Comparison of ENCODE assay signal across 8 cellular contexts in genomic region chr21:42737969-42738590, GRCh38.
A peak's percentile ranks its signal among the peaks of the same experiment; 100 is the strongest.
DNase-seq lines count a peak whose midpoint lies in the region; ATAC-seq, FAIRE-seq and TF ChIP-seq lines count a peak whose summit lies in the region.

No MANE protein-coding gene starts in this region.

- no peaks in the 10 kb centered on the region for H3K9me3 ChIP-seq in DND-41 (ENCODE audit: insufficient read depth, low read length, severe bottlenecking)
- H3K9me3 ChIP-seq in pancreas: no peaks in the 10 kb centered on the region

- no peaks in the 10 kb centered on the region for H3K9me3 Mint-ChIP-seq in activated B cell treated with CpG ODN at 0.5 μM for 24 hours

- CTCF ChIA-PET in activated B cell treated with CpG ODN at 0.5 μM for 24 hours (lab: Charles Lee): interaction anchor here (1.9 kb wide), 1 partner anchor 9 kb away, joined by 4 read pairs; no protein-coding TSS in a partner anchor

- H3K4me3 ChIP-seq in DND-41 (ENCODE audit: low read depth in 1 of 2, low read length in 2 of 2): no peak overlapping the region
- no peak overlapping the region for H3K4me3 ChIP-seq in fibroblast of mammary gland (ENCODE audit: control insufficient read depth, low read depth, low read length)
- no peak overlapping the region for H3K4me3 ChIP-seq in pancreas

- no peaks in the 10 kb centered on the region for H3K79me2 ChIP-seq in DND-41 (ENCODE audit: insufficient read depth, low read length)

- no peak for TF ChIP-seq CTCF in DND-41 (IDR thresholded peaks at IDR 0.05; ENCODE audit: borderline replicate concordance, extremely low read depth, low read length, poor library complexity, severe bottlenecking)
- no peak for TF ChIP-seq CTCF in activated B cell treated with CpG ODN at 0.5 μM for 24 hours (IDR thresholded peaks at IDR 0.05)
- TF ChIP-seq CTCF in fibroblast of mammary gland (conservative IDR thresholded peaks at IDR 0.05; ENCODE audit: control insufficient read depth, insufficient read depth, low read depth, low read length): no peak
- TF ChIP-seq CTCF in pancreas (IDR thresholded peaks at IDR 0.05): no peak

- peak overlapping the region; percentile 24; the same call in 1 of the 2 replicates for H3K4me2 ChIP-seq in DND-41 (ENCODE audit: insufficient read depth, low read length)

- peak; percentile 85 for ATAC-seq in DND-41 (ENCODE audit: insufficient read depth, low read depth)
- ATAC-seq in activated B cell treated with CpG ODN at 0.5 μM for 24 hours (ENCODE audit: low read depth): peak; percentile 82
- peak; percentile 42 to 76 (median 72) for ATAC-seq in pancreas
- ATAC-seq in HG02885 (IDR thresholded peaks at IDR 0.05; ENCODE audit: poor library complexity, unreplicated experiment): no peak
- no peak for ATAC-seq in HG03108 (IDR thresholded peaks at IDR 0.05; ENCODE audit: unreplicated experiment)
- ATAC-seq in HG02840 (IDR thresholded peaks at IDR 0.05; ENCODE audit: low FRiP score, unreplicated experiment): no peak

- peak overlapping the region; percentile 93 for H3K27ac Mint-ChIP-seq in activated B cell treated with CpG ODN at 0.5 μM for 24 hours

- no peaks in the 10 kb centered on the region for H3K27me3 Mint-ChIP-seq in activated B cell treated with CpG ODN at 0.5 μM for 24 hours

- no peak for FAIRE-seq in pancreas (lab: Jason Lieb, UNC)

- peaks cover 12% of the 10 kb centered on the region for H3K4me1 ChIP-seq in DND-41 (ENCODE audit: insufficient read depth, low read length)
- peaks cover 0 to 13% (median 5%) of the 10 kb centered on the region in 3 donors for H3K4me1 ChIP-seq in pancreas

- H3K9ac ChIP-seq in DND-41 (ENCODE audit: low read depth, low read length): peak overlapping the region; percentile 32

- WGBS in pancreas, 2 donors: 49 to 50% methylated on average over 15 of the region's 15 CpGs

- H3K27me3 ChIP-seq in DND-41 (ENCODE audit: insufficient read depth, low read length, poor library complexity) (no peaks in the 10 kb centered on the region), pancreas (no peaks in the 10 kb centered on the region)

- DNase-seq in DND-41: peak; percentile 44
- peak; percentile 23 for DNase-seq in activated B cell treated with CpG ODN at 0.5 μM for 24 hours
- DNase-seq in fibroblast of mammary gland (ENCODE audit: low read depth): peak; percentile 40
- no peak for DNase-seq in pancreas
- no peak for DNase-seq in NCI-H2029 (lab: John Stamatoyannopoulos, UW)

- H3K4me1 Mint-ChIP-seq in activated B cell treated with CpG ODN at 0.5 μM for 24 hours: peaks cover 15% of the 10 kb centered on the region

- POLR2A ChIA-PET in activated B cell treated with CpG ODN at 0.5 μM for 24 hours (lab: Charles Lee): interaction anchor here (1.3 to 2.0 kb wide), 2 partner anchors 43 to 45 kb away, joined by 3 to 12 read pairs; no protein-coding TSS in a partner anchor

- peak overlapping the region; percentile 70 for H3K4me3 Mint-ChIP-seq in activated B cell treated with CpG ODN at 0.5 μM for 24 hours

- H3K27ac ChIP-seq in DND-41 (ENCODE audit: low read length) (peak overlapping the region; percentile 77), pancreas (peak overlapping the region; percentile 51 to 80 (median 72))

- no peaks in the 10 kb centered on the region for H4K20me1 ChIP-seq in DND-41 (ENCODE audit: insufficient read depth, low read length)

- peak overlapping the region; percentile 68 for H2AFZ ChIP-seq in DND-41 (ENCODE audit: low read depth, low read length)

- intact Hi-C loops in activated B cell treated with CpG ODN at 0.5 μM for 24 hours (cut with micrococcal nuclease): no loop called here
- intact Hi-C loops in pancreas (cut with DNase I): no loop called here

- H3K36me3 ChIP-seq in DND-41 (ENCODE audit: insufficient read depth, low read length) (no peaks in the 10 kb centered on the region), pancreas (no peaks in the 10 kb centered on the region)

- H3K36me3 Mint-ChIP-seq in activated B cell treated with CpG ODN at 0.5 μM for 24 hours (ENCODE audit: low read depth): no peaks in the 10 kb centered on the region

Comparison
In these comparisons a context has a peak if more than half of its experiments do, and no peak if none do; other contexts are left out.
1. ATAC-seq: peak in DND-41 (single experiment), activated B cell treated with CpG ODN at 0.5 μM for 24 hours (single experiment) and pancreas (4 of 4); none in HG02885 (single experiment), HG03108 (single experiment) and HG02840 (single experiment).
2. DNase-seq: peak in DND-41 (single experiment), activated B cell treated with CpG ODN at 0.5 μM for 24 hours (single experiment) and fibroblast of mammary gland (single experiment); none in pancreas (0 of 6) and NCI-H2029 (single experiment).